ENCODE assay signal across 20 cellular contexts in genomic region chr7:35248576-35249536, GRCh38. TPM values are rescaled to one million over a fixed set of nuclear protein-coding genes. Genes with fewer than 3 reads are reported as not detected.
A peak's percentile ranks its signal among the peaks of the same experiment; 100 is the strongest.
DNase-seq lines count a peak whose midpoint lies in the region; ATAC-seq and TF ChIP-seq lines count a peak whose summit lies in the region.
"Had no signal": no experiment of that assay in that cellular context is flagged by ENCODE, and none has a peak within 500 bp of the region (broad histone marks: within the 10 kb centered on the region; RNA-seq: fewer than 3 reads in every experiment).

No MANE protein-coding gene starts in this region.

- ATAC-seq in Right ventricle myocardium superior (ENCODE audit: poor library complexity) (peak; percentile 26), Right ventricle myocardium inferior (no peak), HG02588 (IDR thresholded peaks at IDR 0.05; ENCODE audit: unreplicated experiment) (no peak), HG03196 (IDR thresholded peaks at IDR 0.05; ENCODE audit: unreplicated experiment) (no peak)
- ATAC-seq: naive thymus-derived CD4-positive, alpha-beta T cell; psoas muscle had no signal

- TF ChIP-seq CTCF in endodermal cell (conservative IDR thresholded peaks at IDR 0.05) (no peak), type B pancreatic cell (conservative IDR thresholded peaks at IDR 0.05) (no peak)

- H3K4me1 ChIP-seq in endodermal cell (ENCODE audit: control insufficient read depth, insufficient read depth, low read length) (peaks cover 12% of the 10 kb centered on the region), iPS-18a (ENCODE audit: control insufficient read depth, low read depth, low read length) (peaks cover 13% of the 10 kb centered on the region)
- H3K4me1 ChIP-seq: psoas muscle had no signal

- H3K27me3 Mint-ChIP-seq in endodermal cell (ENCODE audit: insufficient read depth) (peaks cover 47% of the 10 kb centered on the region), type B pancreatic cell (peaks cover 94% of the 10 kb centered on the region)

- H3K27ac ChIP-seq in endodermal cell (ENCODE audit: low read depth, low read length) (no peak overlapping the region), iPS-18a (ENCODE audit: low read length) (no peak overlapping the region)
- H3K27ac ChIP-seq: esophagus muscularis mucosa, psoas muscle, uterus had no signal

- H3K4me3 Mint-ChIP-seq in endodermal cell (peak overlapping the region; percentile 92), type B pancreatic cell (no peak overlapping the region)
- H3K4me3 Mint-ChIP-seq: activated CD4-positive, alpha-beta T cell treated with anti-CD3 and anti-CD28 coated beads, Interleukin-2, amount 10 ng/mL, durations not matched to agents 24 days and 14 days; activated naive CD4-positive, alpha-beta T cell treated with anti-CD3 and anti-CD28 coated beads, Interleukin-2, amount 10 ng/mL, durations not matched to agents 7 days and 5 days; stimulated activated naive CD8-positive, alpha-beta T cell treated with anti-CD3 and anti-CD28 coated beads, Interleukin-15, Interleukin-2, amounts not matched to agents 100 ng/mL and 50 ng/mL, for 24 hours had no signal

- H3K36me3 ChIP-seq in endodermal cell (ENCODE audit: control insufficient read depth, insufficient read depth, low read length) (peaks cover 27% of the 10 kb centered on the region), iPS-18a (ENCODE audit: control insufficient read depth, low read depth, low read length) (no peaks in the 10 kb centered on the region)
- H3K36me3 ChIP-seq: uterus had no signal

- no peaks in the 10 kb centered on the region for H3K9me3 Mint-ChIP-seq in endodermal cell
- H3K9me3 Mint-ChIP-seq in type B pancreatic cell: no peaks in the 10 kb centered on the region
- H3K9me3 Mint-ChIP-seq: stimulated activated naive CD8-positive, alpha-beta T cell treated with anti-CD3 and anti-CD28 coated beads, Interleukin-15, Interleukin-2, amounts not matched to agents 100 ng/mL and 50 ng/mL, for 24 hours had no signal

- H3K9me3 ChIP-seq in endodermal cell (ENCODE audit: control insufficient read depth, low read length) (no peaks in the 10 kb centered on the region), iPS-18a (ENCODE audit: control insufficient read depth, low read depth, low read length) (no peaks in the 10 kb centered on the region)
- H3K9me3 ChIP-seq: esophagus muscularis mucosa, psoas muscle, uterus had no signal

- peak; percentile 43 for DNase-seq in Right ventricle myocardium superior
- DNase-seq in Right ventricle myocardium inferior (ENCODE audit: missing footprints): no peak
- DNase-seq in endodermal cell: peak; percentile 83
- no peak for DNase-seq in type B pancreatic cell (ENCODE audit: extremely low spot score, unreplicated experiment)
- DNase-seq in NOMO-1 (lab: John Stamatoyannopoulos, UW; ENCODE audit: unreplicated experiment in 2 of 2): no peak
- DNase-seq: activated naive CD4-positive, alpha-beta T cell treated with anti-CD3 and anti-CD28 coated beads, Interleukin-2, amount 10 ng/mL, durations not matched to agents 7 days and 5 days; activated T-cell treated with anti-CD3 and anti-CD28 coated beads for 4 hours; DND-41; head of caudate nucleus; naive thymus-derived CD4-positive, alpha-beta T cell; NCI-H1436; psoas muscle; uterus had no signal

- H3K4me1 Mint-ChIP-seq in endodermal cell (peaks cover 52% of the 10 kb centered on the region), type B pancreatic cell (ENCODE audit: unreplicated experiment) (peaks cover 13% of the 10 kb centered on the region)

- H3K9ac ChIP-seq in endodermal cell (ENCODE audit: extremely low read depth, low read length, poor library complexity, severe bottlenecking) (no peak overlapping the region), iPS-18a (ENCODE audit: low read length) (no peak overlapping the region)

- WGBS in endodermal cell (ENCODE audit: insufficient coverage in 1 of 2, insufficient read length in 1 of 2), 2 experiments: 1 to 5% methylated on average over 11 to 20 of the region's 21 CpGs

- H3K4me3 ChIP-seq in endodermal cell (ENCODE audit: low read length) (peak overlapping the region; percentile 85), iPS-18a (ENCODE audit: low read length) (peak overlapping the region; percentile 57)
- H3K4me3 ChIP-seq: esophagus muscularis mucosa, psoas muscle, uterus had no signal

- H3K27ac Mint-ChIP-seq in endodermal cell (peak overlapping the region; percentile 71), type B pancreatic cell (peak overlapping the region; percentile 31)
- H3K27ac Mint-ChIP-seq: activated CD4-positive, alpha-beta T cell treated with anti-CD3 and anti-CD28 coated beads, Interleukin-2, amount 10 ng/mL, durations not matched to agents 24 days and 14 days; activated naive CD4-positive, alpha-beta T cell treated with anti-CD3 and anti-CD28 coated beads, Interleukin-2, amount 10 ng/mL, durations not matched to agents 7 days and 5 days; naive thymus-derived CD4-positive, alpha-beta T cell; stimulated activated naive CD8-positive, alpha-beta T cell treated with anti-CD3 and anti-CD28 coated beads, Interleukin-15, Interleukin-2, amounts not matched to agents 100 ng/mL and 50 ng/mL, for 24 hours had no signal

- H3K36me3 Mint-ChIP-seq in endodermal cell (ENCODE audit: low read depth) (peaks cover 30% of the 10 kb centered on the region), type B pancreatic cell (no peaks in the 10 kb centered on the region)
- H3K36me3 Mint-ChIP-seq: naive thymus-derived CD4-positive, alpha-beta T cell had no signal

- intact Hi-C loops in Right ventricle myocardium superior (cut with DNase I) (no loop called here), Right ventricle myocardium inferior (cut with DNase I) (no loop called here)

- peaks cover 55% of the 10 kb centered on the region for H3K27me3 ChIP-seq in endodermal cell (ENCODE audit: control insufficient read depth, insufficient read depth, low read length, poor library complexity, severe bottlenecking)
- peaks cover 92% of the 10 kb centered on the region for H3K27me3 ChIP-seq in iPS-18a (ENCODE audit: control insufficient read depth, insufficient read depth, low read length)

RNA-seq across cellular contexts. Expression of gene TBX20, which starts 5.0 kb away (rescaled TPM):
- total RNA-seq in Right ventricle myocardium superior (124 TPM), Right ventricle myocardium inferior (138 TPM), endodermal cell (10 to 100 TPM; 18.6 to 35.2 TPM), type B pancreatic cell (ENCODE audit: low replicate concordance) (0.46 and 0.48 TPM in 2 replicates)
- polyA plus RNA-seq in endodermal cell (2013, experiment 1 of 2): 1.9 TPM
- polyA plus RNA-seq in endodermal cell (2013, experiment 2 of 2): 2.3 TPM
- total RNA-seq: LHCN-M2; naive thymus-derived CD4-positive, alpha-beta T cell; psoas muscle had no signal
- polyA plus RNA-seq: naive thymus-derived CD4-positive, alpha-beta T cell; psoas muscle had no signal

Comparison
In these comparisons a context has a peak if more than half of its experiments do, and no peak if none do; other contexts are left out.
1. DNase-seq: peak in Right ventricle myocardium superior (single experiment) and endodermal cell (single experiment); none in Right ventricle myocardium inferior (single experiment), type B pancreatic cell (single experiment) and NOMO-1 (0 of 2).
2. RNA of gene TBX20, which starts 5.0 kb away (total RNA-seq): 138 TPM in Right ventricle myocardium inferior (single experiment), 124 TPM in Right ventricle myocardium superior (single experiment) and 18.6 to 35.2 TPM in endodermal cell; 0.46 to 0.48 TPM in type B pancreatic cell; every median in the first group is over 10 times any median in the second.